ENCODE assay signal across 9 cellular contexts in the genomic region with DNA sequence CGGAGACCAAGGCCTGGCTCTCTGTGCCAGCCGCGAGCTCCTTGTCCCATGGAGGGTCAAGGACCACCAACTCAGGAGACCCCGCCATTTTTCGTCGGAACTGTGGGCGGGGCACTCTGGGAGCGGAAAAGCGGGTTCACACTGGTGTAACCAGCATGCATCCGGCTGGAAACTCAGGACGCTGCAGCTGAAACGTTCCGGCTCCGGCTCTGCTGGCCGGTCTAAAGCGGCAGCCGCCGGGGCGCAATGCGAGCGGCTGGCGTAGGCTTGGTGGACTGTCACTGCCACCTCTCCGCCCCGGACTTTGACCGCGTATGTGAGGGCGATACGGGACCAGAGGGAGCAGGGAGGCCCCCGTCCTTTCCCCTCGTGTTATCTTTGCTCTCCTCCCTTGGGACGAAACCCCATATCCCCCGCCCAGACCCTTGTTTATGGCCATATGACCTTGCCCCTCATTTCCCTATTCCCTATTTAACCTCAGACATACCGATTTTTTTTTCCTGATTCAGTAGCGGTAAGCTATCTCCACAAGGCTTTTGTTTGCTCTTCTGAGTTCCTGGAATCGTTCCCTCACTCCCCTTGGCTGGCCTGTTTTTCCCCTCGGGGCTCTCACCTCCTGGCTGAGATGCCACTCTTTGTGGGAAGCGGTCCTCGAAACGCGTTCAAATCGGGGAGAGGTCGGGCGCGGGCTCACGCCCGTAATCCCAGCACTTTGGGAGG. TPM values are rescaled to one million over a fixed set of nuclear protein-coding genes. Genes with fewer than 3 reads are reported as not detected.
DNase-seq lines count a peak whose midpoint lies in the region; ATAC-seq, FAIRE-seq and TF ChIP-seq lines count a peak whose summit lies in the region.
"Had no signal": no experiment of that assay in that cellular context is flagged by ENCODE, and none has a peak within 500 bp of the region (broad histone marks: within the 10 kb centered on the region; RNA-seq: fewer than 3 reads in every experiment).

A gene with protein sequence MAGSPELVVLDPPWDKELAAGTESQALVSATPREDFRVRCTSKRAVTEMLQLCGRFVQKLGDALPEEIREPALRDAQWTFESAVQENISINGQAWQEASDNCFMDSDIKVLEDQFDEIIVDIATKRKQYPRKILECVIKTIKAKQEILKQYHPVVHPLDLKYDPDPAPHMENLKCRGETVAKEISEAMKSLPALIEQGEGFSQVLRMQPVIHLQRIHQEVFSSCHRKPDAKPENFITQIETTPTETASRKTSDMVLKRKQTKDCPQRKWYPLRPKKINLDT (minus strand): TSS at position 102 of the 720 bp plus-strand sequence. CDS start 14 bp downstream, at position 88.
A gene with protein sequence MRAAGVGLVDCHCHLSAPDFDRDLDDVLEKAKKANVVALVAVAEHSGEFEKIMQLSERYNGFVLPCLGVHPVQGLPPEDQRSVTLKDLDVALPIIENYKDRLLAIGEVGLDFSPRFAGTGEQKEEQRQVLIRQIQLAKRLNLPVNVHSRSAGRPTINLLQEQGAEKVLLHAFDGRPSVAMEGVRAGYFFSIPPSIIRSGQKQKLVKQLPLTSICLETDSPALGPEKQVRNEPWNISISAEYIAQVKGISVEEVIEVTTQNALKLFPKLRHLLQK (plus strand): TSS at position 219 of the 720 bp plus-strand sequence. CDS start 28 bp downstream, at position 247.

- no peaks in the 10 kb centered on the region for H3K4me1 ChIP-seq in kidney (ENCODE audit: control insufficient read depth in 1 of 2, insufficient read depth in 1 of 2, low read depth in 1 of 2, low read length in 2 of 2)

- H3K36me3 ChIP-seq in kidney (ENCODE audit: control insufficient read depth in 1 of 2, insufficient read depth in 2 of 2, low read length in 2 of 2): peaks cover 2 to 5% of the 10 kb centered on the region in 2 donors

- peak; percentile 95 for TF ChIP-seq POLR2A in GM19099 (IDR thresholded peaks at IDR 0.05; ENCODE audit: extremely low read depth, insufficient read length, low read depth)

- peak; percentile 51 for ATAC-seq in HG03378 (IDR thresholded peaks at IDR 0.05; ENCODE audit: unreplicated experiment)

- peak within 1 kb of the TSS; percentile 90 to 99 for H3K9ac ChIP-seq in kidney (ENCODE audit: low read length in 2 of 2)

- peak; percentile 69 to 76 for DNase-seq in AML-193 (lab: John Stamatoyannopoulos, UW)
- peak; percentile 82 for DNase-seq in NCI-H446 treated with DMSO at 0.1 percent for 48 hours (lab: John Stamatoyannopoulos, UW)
- peak; percentile 91 for DNase-seq in activated CD4-positive, alpha-beta T cell treated with anti-CD3 and anti-CD28 coated beads for 1 hour
- peak; percentile 80 for DNase-seq in cerebellum (ENCODE audit: low spot score)
- peak; percentile 96 for DNase-seq in kidney
- peak; percentile 93 to 98 for DNase-seq in stimulated activated CD4-positive, alpha-beta T cell treated with anti-CD3 and anti-CD28 coated beads, Interleukin-15, amount 100 ng/mL, for 1 hour (ENCODE audit: low read depth in 1 of 2, low spot score in 1 of 2)

- H3K9me3 ChIP-seq in kidney (ENCODE audit: control insufficient read depth in 1 of 2, low read length in 2 of 2): no peaks in the 10 kb centered on the region

- peak within 1 kb of the TSS; percentile 91 to 94 for H3K27ac ChIP-seq in kidney (ENCODE audit: low read depth in 2 of 2, low read length in 2 of 2)

- no peak for FAIRE-seq in kidney (lab: Jason Lieb, UNC)
- FAIRE-seq: colon had no signal

- peak within 1 kb of the TSS; percentile 94 to 99 for H3K4me3 ChIP-seq in kidney (ENCODE audit: low read length in 2 of 2)

- TF ChIP-seq CTCF in kidney (IDR thresholded peaks at IDR 0.05; ENCODE audit: borderline replicate concordance, extremely low read depth, insufficient read depth): no peak

- intact Hi-C loops in kidney (cut with DNase I): no loop called here

RNA-seq across cellular contexts. Expression of the first gene that starts in this region (rescaled TPM):
- total RNA-seq in cerebellum (54.5 TPM), kidney (34.5 TPM)
- polyA plus RNA-seq in kidney (ENCODE audit: insufficient read depth, low read depth, low replicate concordance): 19.5 TPM

RNA-seq across cellular contexts. Expression of the second gene that starts in this region (rescaled TPM):
- total RNA-seq in cerebellum: 20.8 TPM
- 18.6 TPM for total RNA-seq in kidney
- polyA plus RNA-seq in kidney (ENCODE audit: insufficient read depth, low read depth, low replicate concordance): 19.5 TPM

Comparison
In these comparisons a context has a peak if more than half of its experiments do, and no peak if none do; other contexts are left out.
1. Peak in every context shown above with its lines: DNase-seq, ATAC-seq, H3K4me3 ChIP-seq and H3K27ac ChIP-seq.